ENCODE assay signal across 18 cellular contexts in genomic region chr7:106372121-106372520, GRCh38.
"Had no signal": no experiment of that assay in that cellular context is flagged by ENCODE, and none has a peak within 500 bp of the region (broad histone marks: within the 10 kb centered on the region; RNA-seq: fewer than 3 reads in every experiment).

No MANE protein-coding gene starts in this region.

- H3K4me1 ChIP-seq: ascending aorta, vagina had no signal

- H3K36me3 Mint-ChIP-seq: mesothelial cell of epicardium; natural killer cell treated with Interleukin-12 subunit alpha and Interleukin-12 subunit beta and Interleukin-15 and Interleukin-18, amount 100 ng/mL, for 72 hours; T-cell had no signal

- H3K27ac ChIP-seq: ascending aorta, suprapubic skin, transverse colon, vagina had no signal

- H3K4me3 ChIP-seq: ascending aorta, lung, suprapubic skin, transverse colon, vagina had no signal

- H3K27me3 ChIP-seq: ascending aorta, suprapubic skin, transverse colon, vagina had no signal

- H3K9me3 Mint-ChIP-seq: activated CD4-positive, alpha-beta T cell treated with anti-CD3 and anti-CD28 coated beads, Interleukin-2, amount 10 ng/mL, durations not matched to agents 7 days and 5 days; activated naive CD4-positive, alpha-beta T cell treated with anti-CD3 and anti-CD28 coated beads for 36 hours; activated T-cell treated with anti-CD3 and anti-CD28 coated beads, Interleukin-2, amount 50 U/mL, for 24 hours; effector memory CD8-positive, alpha-beta T cell; mesothelial cell of epicardium; natural killer cell treated with Interleukin-12 subunit alpha and Interleukin-12 subunit beta and Interleukin-15 and Interleukin-18, amount 100 ng/mL, for 72 hours; stimulated activated naive CD8-positive, alpha-beta T cell treated with anti-CD3 and anti-CD28 coated beads, Interleukin-15, Interleukin-2, amounts not matched to agents 100 ng/mL and 50 ng/mL, for 24 hours; T-cell had no signal

- H3K4me1 Mint-ChIP-seq: mesothelial cell of epicardium, T-cell had no signal

- FAIRE-seq: frontal cortex, keratinocyte had no signal

- H3K4me3 Mint-ChIP-seq: activated CD4-positive, alpha-beta T cell treated with anti-CD3 and anti-CD28 coated beads, Interleukin-2, amount 10 ng/mL, durations not matched to agents 7 days and 5 days; activated CD8-positive, alpha-beta T cell treated with anti-CD3 and anti-CD28 coated beads, Interleukin-2, amount 10 ng/mL, durations not matched to agents 7 days and 5 days; activated naive CD4-positive, alpha-beta T cell treated with anti-CD3 and anti-CD28 coated beads for 36 hours; activated T-cell treated with anti-CD3 and anti-CD28 coated beads, Interleukin-2, amount 50 U/mL, for 24 hours; effector memory CD8-positive, alpha-beta T cell; mesothelial cell of epicardium; natural killer cell treated with Interleukin-12 subunit alpha and Interleukin-12 subunit beta and Interleukin-15 and Interleukin-18, amount 100 ng/mL, for 72 hours; stimulated activated naive CD8-positive, alpha-beta T cell treated with anti-CD3 and anti-CD28 coated beads, Interleukin-15, Interleukin-2, amounts not matched to agents 100 ng/mL and 50 ng/mL, for 24 hours; T-cell had no signal

- H3K27ac Mint-ChIP-seq: activated CD4-positive, alpha-beta T cell treated with anti-CD3 and anti-CD28 coated beads, Interleukin-2, amount 10 ng/mL, durations not matched to agents 7 days and 5 days; activated CD8-positive, alpha-beta T cell treated with anti-CD3 and anti-CD28 coated beads, Interleukin-2, amount 10 ng/mL, durations not matched to agents 7 days and 5 days; activated naive CD4-positive, alpha-beta T cell treated with anti-CD3 and anti-CD28 coated beads for 36 hours; activated T-cell treated with anti-CD3 and anti-CD28 coated beads, Interleukin-2, amount 50 U/mL, for 24 hours; effector memory CD8-positive, alpha-beta T cell; mesothelial cell of epicardium; natural killer cell treated with Interleukin-12 subunit alpha and Interleukin-12 subunit beta and Interleukin-15 and Interleukin-18, amount 100 ng/mL, for 72 hours; stimulated activated naive CD8-positive, alpha-beta T cell treated with anti-CD3 and anti-CD28 coated beads, Interleukin-15, Interleukin-2, amounts not matched to agents 100 ng/mL and 50 ng/mL, for 24 hours; T-cell had no signal

- H3K9me3 ChIP-seq: ascending aorta, suprapubic skin, transverse colon, vagina had no signal

- DNase-seq: activated CD4-positive, alpha-beta T cell treated with anti-CD3 and anti-CD28 coated beads, Interleukin-2, amount 10 ng/mL, durations not matched to agents 7 days and 5 days; activated CD4-positive, CD25-positive, alpha-beta regulatory T cell; activated CD8-positive, alpha-beta T cell treated with anti-CD3 and anti-CD28 coated beads, Interleukin-2, amount 10 ng/mL, durations not matched to agents 7 days and 5 days; activated naive CD4-positive, alpha-beta T cell treated with anti-CD3 and anti-CD28 coated beads for 36 hours; activated T-cell treated with anti-CD3 and anti-CD28 coated beads, Interleukin-2, amount 50 U/mL, for 24 hours; effector memory CD8-positive, alpha-beta T cell; nucleus accumbens; transverse colon had no signal

- H3K36me3 ChIP-seq: ascending aorta, suprapubic skin, transverse colon, vagina had no signal

- H3K27me3 Mint-ChIP-seq: activated CD4-positive, alpha-beta T cell treated with anti-CD3 and anti-CD28 coated beads, Interleukin-2, amount 10 ng/mL, durations not matched to agents 7 days and 5 days; effector memory CD8-positive, alpha-beta T cell; stimulated activated naive CD8-positive, alpha-beta T cell treated with anti-CD3 and anti-CD28 coated beads, Interleukin-15, Interleukin-2, amounts not matched to agents 100 ng/mL and 50 ng/mL, for 24 hours had no signal
